Comparison of ENCODE assay signal across 10 cellular contexts in the genomic region with DNA sequence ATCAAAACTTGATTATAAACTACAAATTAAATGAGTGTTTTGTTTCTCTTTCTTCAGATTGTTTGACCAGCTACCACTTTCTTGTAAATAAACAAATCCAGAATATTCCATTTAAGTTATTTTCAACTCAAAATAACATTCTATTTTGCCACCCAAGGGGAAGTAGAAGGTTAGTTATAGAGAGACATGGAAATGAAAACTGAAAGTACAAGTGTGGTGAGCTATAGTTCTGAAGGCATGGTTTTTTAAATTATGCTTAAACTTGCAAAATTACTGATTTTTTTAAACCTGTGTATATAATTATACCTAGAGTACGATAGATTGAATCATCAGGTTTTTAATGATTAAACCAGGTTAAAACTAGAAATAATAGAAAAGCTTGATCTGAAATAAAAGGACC.
DNase-seq lines count a peak whose midpoint lies in the region; ATAC-seq, FAIRE-seq and TF ChIP-seq lines count a peak whose summit lies in the region.
"Had no signal": no experiment of that assay in that cellular context is flagged by ENCODE, and none has a peak within 500 bp of the region (broad histone marks: within the 10 kb centered on the region; RNA-seq: fewer than 3 reads in every experiment).

No MANE protein-coding gene starts in this region.

- intact Hi-C loops in CD4-positive, alpha-beta memory T cell (cut with micrococcal nuclease) = no loop called here

- CTCF ChIA-PET in CD4-positive, alpha-beta memory T cell (lab: Charles Lee; ENCODE audit: partially characterized antibody) = no interaction called here

- POLR2A ChIA-PET in CD4-positive, alpha-beta memory T cell (lab: Charles Lee; ENCODE audit: partially characterized antibody) = no interaction called here

- H3K27me3 Mint-ChIP-seq in CD4-positive, alpha-beta memory T cell = no peaks in the 10 kb centered on the region

- no peak overlapping the region for H3K4me3 ChIP-seq in keratinocyte (ENCODE audit: control insufficient read depth in 2 of 3, extremely low read depth in 1 of 3, insufficient read depth in 2 of 3, low read depth in 1 of 3, low read length in 3 of 3)
- no peak overlapping the region for H3K4me3 ChIP-seq in CD4-positive, alpha-beta memory T cell (ENCODE audit: low read length in 2 of 2)

- FAIRE-seq in keratinocyte (lab: Jason Lieb, UNC) (no peak), D721Med (lab: Jason Lieb, UNC) (no peak)
- FAIRE-seq: G401.6 had no signal

- no peaks in the 10 kb centered on the region for H3K9me1 ChIP-seq in keratinocyte (ENCODE audit: control insufficient read depth, extremely low read depth, insufficient read depth, low read length)

- H3K9me3 Mint-ChIP-seq in CD4-positive, alpha-beta memory T cell = no peaks in the 10 kb centered on the region

- no peak overlapping the region for H3K4me2 ChIP-seq in keratinocyte (ENCODE audit: control insufficient read depth, extremely low read depth, insufficient read depth, low read depth, low read length)

- H3K27ac ChIP-seq in keratinocyte (ENCODE audit: control insufficient read depth, insufficient read depth, low read length) = no peak overlapping the region
- H3K27ac ChIP-seq in CD4-positive, alpha-beta memory T cell (ENCODE audit: low read depth, low read length) = no peak overlapping the region

- peak overlapping the region in 1 of 7 donors; percentile 9 for H3K27ac Mint-ChIP-seq in CD4-positive, alpha-beta memory T cell

- H2AFZ ChIP-seq in keratinocyte (ENCODE audit: control insufficient read depth, low read length) = peak overlapping the region; percentile 32

- H3K4me3 Mint-ChIP-seq in CD4-positive, alpha-beta memory T cell = peak overlapping the region in 2 of 8 donors; percentile 15 to 48

- dilution Hi-C loops in keratinocyte (cut with MboI; ENCODE audit: extremely low pct_ligation_motif_present, low sequenced_read_pairs) = no loop called here

- no peak for TF ChIP-seq CTCF in keratinocyte (optimal IDR thresholded peaks at IDR 0.05 in 1 of 3, IDR thresholded peaks at IDR 0.05 in 1 of 3, conservative IDR thresholded peaks at IDR 0.05 in 1 of 3; ENCODE audit: extremely low read depth in 1 of 3, insufficient read depth in 2 of 3, low read length in 3 of 3)
- no peak for TF ChIP-seq CTCF in D721Med (IDR thresholded peaks at IDR 0.05; ENCODE audit: insufficient read depth, missing control alignments)
- TF ChIP-seq CTCF in GM20000 (IDR thresholded peaks at IDR 0.05; ENCODE audit: extremely low read depth, missing control alignments) = no peak

- no peaks in the 10 kb centered on the region for H3K79me2 ChIP-seq in keratinocyte (ENCODE audit: control insufficient read depth, insufficient read depth, low read length)

- peaks cover 48% of the 10 kb centered on the region for H3K4me1 ChIP-seq in keratinocyte (ENCODE audit: control insufficient read depth, extremely low read depth, insufficient read depth, low read length)
- H3K4me1 ChIP-seq in CD4-positive, alpha-beta memory T cell (ENCODE audit: insufficient read depth, low read length) = peaks cover 10% of the 10 kb centered on the region

- H3K36me3 ChIP-seq in keratinocyte (ENCODE audit: control insufficient read depth in 2 of 2, extremely low read depth in 1 of 2, insufficient read depth in 2 of 2, low read length in 2 of 2) = no peaks in the 10 kb centered on the region
- H3K36me3 ChIP-seq in CD4-positive, alpha-beta memory T cell (ENCODE audit: insufficient read depth, low read length) = no peaks in the 10 kb centered on the region

- ATAC-seq in GM18517 (IDR thresholded peaks at IDR 0.05; ENCODE audit: unreplicated experiment) (peak; percentile 69), GM21423 (IDR thresholded peaks at IDR 0.05; ENCODE audit: unreplicated experiment) (peak; percentile 62), HG03196 (IDR thresholded peaks at IDR 0.05; ENCODE audit: unreplicated experiment) (peak; percentile 51)

- no peak for DNase-seq in keratinocyte (ENCODE audit: low read depth, low spot score)
- no peak for DNase-seq in CD4-positive, alpha-beta memory T cell
- DNase-seq in putamen (ENCODE audit: low spot score) = no peak
- DNase-seq in D721Med (ENCODE audit: insufficient read length, low spot score) = no peak
- DNase-seq in GM20000 (ENCODE audit: low spot score) = no peak
- DNase-seq: activated naive CD4-positive, alpha-beta T cell treated with anti-CD3 and anti-CD28 coated beads, Interleukin-2, amount 50 U/mL, for 16 hours had no signal

- peaks cover 6 to 13% (median 9%) of the 10 kb centered on the region in 4 donors for H3K4me1 Mint-ChIP-seq in CD4-positive, alpha-beta memory T cell

- no peak overlapping the region for H3K9ac ChIP-seq in keratinocyte (ENCODE audit: control insufficient read depth, extremely low read depth, insufficient read depth, low read length)

- no peaks in the 10 kb centered on the region for H4K20me1 ChIP-seq in keratinocyte (ENCODE audit: control insufficient read depth, extremely low read depth, insufficient read depth, low read length)

- no peaks in the 10 kb centered on the region for H3K9me3 ChIP-seq in keratinocyte (ENCODE audit: control insufficient read depth, low read depth, low read length)
- no peaks in the 10 kb centered on the region for H3K9me3 ChIP-seq in CD4-positive, alpha-beta memory T cell (ENCODE audit: control insufficient read depth in 1 of 2, low read length in 2 of 2)

- H3K27me3 ChIP-seq in keratinocyte (ENCODE audit: control insufficient read depth, extremely low read depth, insufficient read depth, low read length) = no peaks in the 10 kb centered on the region
- H3K27me3 ChIP-seq in CD4-positive, alpha-beta memory T cell (ENCODE audit: insufficient read depth, low read length) = no peaks in the 10 kb centered on the region

- no peaks in the 10 kb centered on the region for H3K36me3 Mint-ChIP-seq in CD4-positive, alpha-beta memory T cell
